ENCODE assay signal across 22 cellular contexts in the genomic region with DNA sequence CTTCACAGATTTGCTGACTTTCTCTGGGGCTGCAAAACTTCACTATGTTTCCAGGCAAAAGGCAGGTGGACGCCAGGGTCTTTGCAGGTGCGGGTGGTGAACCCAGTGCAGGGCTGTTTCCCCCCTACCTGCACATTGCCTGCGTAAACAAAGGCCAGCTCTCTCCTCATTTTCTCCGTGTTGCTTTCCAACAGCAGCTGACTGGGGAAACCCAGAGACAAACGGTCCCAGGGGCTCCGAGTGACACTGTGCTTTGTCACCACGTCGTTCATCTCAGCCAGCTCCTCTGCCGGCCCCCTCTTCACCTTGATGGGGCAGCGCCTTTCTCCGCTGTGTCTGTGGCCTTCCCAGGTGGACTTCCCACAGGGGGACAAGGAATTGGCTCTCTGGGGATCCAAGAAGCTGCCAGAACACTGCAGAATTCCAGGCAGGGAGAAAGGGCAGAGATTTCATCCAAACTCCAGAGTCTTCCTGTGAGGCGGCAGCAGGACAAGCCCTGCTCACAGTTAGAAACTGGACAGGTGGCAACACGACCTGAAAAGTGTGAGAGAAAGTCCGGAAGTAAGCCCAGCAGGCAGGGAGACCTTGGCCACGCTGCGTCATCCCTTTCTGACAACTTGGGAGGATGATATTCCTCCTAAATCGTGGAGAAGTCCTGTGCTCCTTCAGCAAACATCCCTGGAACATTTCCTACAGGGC.
"Had no signal": no experiment of that assay in that cellular context is flagged by ENCODE, and none has a peak within 500 bp of the region (broad histone marks: within the 10 kb centered on the region; RNA-seq: fewer than 3 reads in every experiment).

No MANE protein-coding gene starts in this region.

- DNase-seq: cerebellar nuclear complex; cortex of kidney; effector memory CD8-positive, alpha-beta T cell; hypothalamus; kidney; mesenchymal stem cell; midbrain; naive thymus-derived CD4-positive, alpha-beta T cell; sigmoid colon; stimulated activated CD4-positive, alpha-beta T cell treated with anti-CD3 and anti-CD28 coated beads, Interleukin-4, amount 100 ng/mL, for 4 hours; transverse colon; upper lobe of right lung; uterus had no signal

- H3K27ac Mint-ChIP-seq: effector memory CD8-positive, alpha-beta T cell; naive thymus-derived CD4-positive, alpha-beta T cell; stimulated activated memory B cell treated with anti-CD40 and anti-IgM and Interleukin-4, amounts not matched to agents 10 μg/mL and 1 μg/mL and 100 μg/mL, for 72 hours; stimulated activated naive CD8-positive, alpha-beta T cell treated with anti-CD3 and anti-CD28 coated beads, Interleukin-15, Interleukin-2, amounts not matched to agents 100 ng/mL and 50 ng/mL, for 24 hours had no signal

- H3K4me3 Mint-ChIP-seq: effector memory CD8-positive, alpha-beta T cell; naive thymus-derived CD4-positive, alpha-beta T cell; nephron; stimulated activated memory B cell treated with anti-CD40 and anti-IgM and Interleukin-4, amounts not matched to agents 10 μg/mL and 1 μg/mL and 100 μg/mL, for 72 hours; stimulated activated naive CD8-positive, alpha-beta T cell treated with anti-CD3 and anti-CD28 coated beads, Interleukin-15, Interleukin-2, amounts not matched to agents 100 ng/mL and 50 ng/mL, for 24 hours had no signal

- H3K9me3 Mint-ChIP-seq: effector memory CD8-positive, alpha-beta T cell; nephron; stimulated activated memory B cell treated with anti-CD40 and anti-IgM and Interleukin-4, amounts not matched to agents 10 μg/mL and 1 μg/mL and 100 μg/mL, for 72 hours; stimulated activated naive CD8-positive, alpha-beta T cell treated with anti-CD3 and anti-CD28 coated beads, Interleukin-15, Interleukin-2, amounts not matched to agents 100 ng/mL and 50 ng/mL, for 24 hours had no signal

- H3K27ac ChIP-seq: neutrophil, parathyroid adenoma, prostate gland, right atrium auricular region, sigmoid colon, suprapubic skin, transverse colon, upper lobe of right lung, uterus had no signal

- ATAC-seq: effector memory CD8-positive, alpha-beta T cell; left lobe of liver; naive thymus-derived CD4-positive, alpha-beta T cell; stimulated activated memory B cell treated with anti-CD40 and anti-IgM and Interleukin-4, amounts not matched to agents 10 μg/mL and 1 μg/mL and 100 μg/mL, for 72 hours; upper lobe of right lung had no signal

- H3K36me3 Mint-ChIP-seq: naive thymus-derived CD4-positive, alpha-beta T cell; stimulated activated memory B cell treated with anti-CD40 and anti-IgM and Interleukin-4, amounts not matched to agents 10 μg/mL and 1 μg/mL and 100 μg/mL, for 72 hours had no signal

- H3K4me1 Mint-ChIP-seq: stimulated activated memory B cell treated with anti-CD40 and anti-IgM and Interleukin-4, amounts not matched to agents 10 μg/mL and 1 μg/mL and 100 μg/mL, for 72 hours had no signal
